ENCODE assay signal across 8 cellular contexts in the genomic region with DNA sequence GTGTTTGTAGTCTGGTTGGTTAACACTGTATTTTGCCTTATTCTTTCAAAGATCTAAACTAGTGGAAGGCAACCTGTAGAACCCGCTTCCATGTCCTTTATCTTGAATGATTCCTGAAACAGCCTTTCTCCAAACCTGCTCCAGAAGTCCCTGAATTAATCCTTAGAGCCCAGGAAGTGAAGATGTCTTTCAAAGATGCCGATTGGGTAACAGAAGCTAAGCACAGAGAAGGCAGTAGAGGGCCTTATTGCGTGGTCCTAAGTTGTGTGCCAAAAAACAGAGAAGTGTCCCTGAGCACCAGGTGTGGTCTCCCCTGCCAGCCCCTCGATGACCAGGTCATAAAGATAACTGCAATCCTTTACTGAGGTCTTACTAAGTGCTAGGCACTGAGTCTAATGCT. TPM values are rescaled to one million over a fixed set of nuclear protein-coding genes. Genes with fewer than 3 reads are reported as not detected.
DNase-seq lines count a peak whose midpoint lies in the region; ATAC-seq and TF ChIP-seq lines count a peak whose summit lies in the region.

No MANE protein-coding gene starts in this region.

- no peak for ATAC-seq in HG02938 (IDR thresholded peaks at IDR 0.05; ENCODE audit: unreplicated experiment)

- H3K4me1 ChIP-seq in effector memory CD4-positive, alpha-beta T cell (ENCODE audit: control insufficient read depth, insufficient read depth, low read length, poor library complexity, severe bottlenecking), result peaks cover 5% of the 10 kb centered on the region

- no peaks in the 10 kb centered on the region for H3K9me3 ChIP-seq in effector memory CD4-positive, alpha-beta T cell (ENCODE audit: control insufficient read depth, low read length)

- peaks cover 14% of the 10 kb centered on the region for H3K36me3 Mint-ChIP-seq in Calu3 (ENCODE audit: insufficient read depth, unreplicated experiment)

- no peak overlapping the region for H3K27ac ChIP-seq in effector memory CD4-positive, alpha-beta T cell (ENCODE audit: insufficient read depth, low read length, poor library complexity, severe bottlenecking)

- CTCF ChIA-PET in Calu3 (lab: Charles Lee), result interaction anchor here (0.7 to 1.6 kb wide), 5 partner anchors 11 to 267 kb away, joined by 3 to 10 read pairs (median 4); a partner anchor contains a TSS

- no peak for TF ChIP-seq CTCF in Calu3 (IDR thresholded peaks at IDR 0.05; ENCODE audit: unreplicated experiment)

- peaks cover 7% of the 10 kb centered on the region; the same call in 1 of the 2 replicates for H3K27me3 ChIP-seq in H7 (ENCODE audit: control insufficient read depth, insufficient read depth, low read length)
- H3K27me3 ChIP-seq in effector memory CD4-positive, alpha-beta T cell (replicated peaks; ENCODE audit: control insufficient read depth, insufficient read depth, low read length, poor library complexity, severe bottlenecking), result no peaks in the 10 kb centered on the region

- intact Hi-C loops in Calu3 (cut with micrococcal nuclease; ENCODE audit: unreplicated experiment), result loop anchor here (2.0 kb wide), 1 partner anchor 24 kb away; a partner anchor contains a TSS

- peaks cover 26% of the 10 kb centered on the region for H3K27me3 Mint-ChIP-seq in Calu3 (ENCODE audit: unreplicated experiment)

- peaks cover 3% of the 10 kb centered on the region for H3K9me3 Mint-ChIP-seq in Calu3 (ENCODE audit: low read depth, unreplicated experiment)

- peak overlapping the region; percentile 76 for H3K4me3 ChIP-seq in H7 (ENCODE audit: insufficient read depth, low read depth, low read length)
- peak overlapping the region; percentile 74 for H3K4me3 ChIP-seq in effector memory CD4-positive, alpha-beta T cell (ENCODE audit: insufficient read depth, low read depth, low read length, poor library complexity, severe bottlenecking)

- H3K4me3 Mint-ChIP-seq in Calu3 (ENCODE audit: low read depth, unreplicated experiment), result peak overlapping the region; percentile 79

- H3K4me1 Mint-ChIP-seq in Calu3 (ENCODE audit: low read depth, unreplicated experiment), result no peaks in the 10 kb centered on the region

- peak overlapping the region; percentile 76 for H3K27ac Mint-ChIP-seq in Calu3 (ENCODE audit: unreplicated experiment)

- DNase-seq in Calu3, result peak; percentile 6
- DNase-seq in H7, result peak; percentile 48
- peak; percentile 70 for DNase-seq in RKO (ENCODE audit: low spot score)
- no peak for DNase-seq in effector memory CD4-positive, alpha-beta T cell
- DNase-seq in myocyte (ENCODE audit: low read depth), result peak; percentile 36
- DNase-seq in amniotic stem cell (lab: John Stamatoyannopoulos, UW), result no peak
- DNase-seq in ecto neural progenitor cell (ENCODE audit: low spot score), result no peak

- BruUV-seq in Calu3 (replicated peaks; lab: Mats Ljungman, UMichigan), result no TSS peak

- H3K36me3 ChIP-seq in H7 (replicated peaks; ENCODE audit: control insufficient read depth, insufficient read depth, low read length), result no peaks in the 10 kb centered on the region
- no peaks in the 10 kb centered on the region for H3K36me3 ChIP-seq in effector memory CD4-positive, alpha-beta T cell (ENCODE audit: control insufficient read depth, insufficient read depth, low read length)

RNA-seq across cellular contexts. Expression of a gene that starts 19.1 kb away (rescaled TPM):
- total RNA-seq in Calu3 (2022) (14.2 and 15.9 TPM in 2 replicates), myocyte (1.2 and 3.2 TPM in 2 replicates)
- 4.0 and 4.3 TPM in 2 replicates for total RNA-seq in H7 (2014; rRNA removed; shearing (Covaris generic))
- 2.4 TPM for polyA plus RNA-seq in myocyte (2012)

RNA-seq across cellular contexts. Expression of a gene that starts 24.9 kb away (rescaled TPM):
- total RNA-seq in Calu3 (2022) (6.3 and 7.0 TPM in 2 replicates), myocyte (0.78 TPM in 1 of 2 replicates, not detected in the other)
- total RNA-seq in H7 (2014; rRNA removed; shearing (Covaris generic)), result 2.1 and 3.5 TPM in 2 replicates
- polyA plus RNA-seq in myocyte (2012), result 0.33 TPM

RNA-seq across cellular contexts. Expression of a gene that starts 36.4 kb away (rescaled TPM):
- total RNA-seq in Calu3 (2022) (23.2 and 27.5 TPM in 2 replicates), myocyte (23.8 and 26.4 TPM in 2 replicates)
- 13.4 and 18.6 TPM in 2 replicates for total RNA-seq in H7 (2014; rRNA removed; shearing (Covaris generic))
- polyA plus RNA-seq in myocyte (2012), result 10.4 TPM

Comparison
In these comparisons a context has a peak if more than half of its experiments do, and no peak if none do; other contexts are left out.
1. DNase-seq: peak in Calu3 (single experiment), H7 (single experiment), RKO (single experiment) and myocyte (single experiment); none in effector memory CD4-positive, alpha-beta T cell (0 of 3), amniotic stem cell (single experiment) and ecto neural progenitor cell (single experiment).